In genomic region chr9:14347408-14348224, GRCh38 we compare ENCODE assay signal across 8 cellular contexts. TPM values are rescaled to one million over a fixed set of nuclear protein-coding genes. Genes with fewer than 3 reads are reported as not detected.
DNase-seq lines count a peak whose midpoint lies in the region; ATAC-seq, FAIRE-seq and TF ChIP-seq lines count a peak whose summit lies in the region.
"Had no signal": no experiment of that assay in that cellular context is flagged by ENCODE, and none has a peak within 500 bp of the region (broad histone marks: within the 10 kb centered on the region; RNA-seq: fewer than 3 reads in every experiment).

No MANE protein-coding gene starts in this region.

- DNase-seq in NCI-H446 (lab: John Stamatoyannopoulos, UW) (peak; percentile 100), H1 (ENCODE audit: low read depth in 1 of 2, low spot score in 2 of 2) (peak in 1 of 2 experiments; percentile 81), right lobe of liver (peak in 1 of 3 donors; percentile 30), thoracic aorta (ENCODE audit: low spot score) (no peak), SJCRH30 (no peak), NCI-H510A (lab: John Stamatoyannopoulos, UW) (no peak)

- TF ChIP-seq EP300 in H1 (IDR thresholded peaks at IDR 0.05; ENCODE audit: borderline replicate concordance in 1 of 2, low read depth in 2 of 2, low read length in 2 of 2): no peak

- no peak for TF ChIP-seq RAD21 in H1 (IDR thresholded peaks at IDR 0.05 in 1 of 2, conservative IDR thresholded peaks at IDR 0.05 in 1 of 2; ENCODE audit: low read depth in 2 of 2, low read length in 2 of 2)

- H3K27me3 ChIP-seq in H1 (replicated peaks in 1 of 4; ENCODE audit: control insufficient read depth in 3 of 4, extremely low read depth in 1 of 4, insufficient read depth in 3 of 4, low read length in 3 of 4) (peaks cover 28 to 77% (median 65%) of the 10 kb centered on the region in 4 experiments), right lobe of liver (peaks cover 3 to 44% of the 10 kb centered on the region in 2 donors), thoracic aorta (replicated peaks; ENCODE audit: insufficient read depth) (no peaks in the 10 kb centered on the region), SJCRH30 (no peaks in the 10 kb centered on the region)

- H4K91ac ChIP-seq in H1 (replicated peaks; ENCODE audit: insufficient read length, low read length): peak overlapping the region; percentile 51

- H2BK15ac ChIP-seq in H1 (ENCODE audit: low read length): peak overlapping the region; percentile 95; the same call in 1 of the 2 replicates

- TF ChIP-seq POLR2A in H1 (IDR thresholded peaks at IDR 0.05; ENCODE audit: control extremely low read depth in 1 of 2, low read depth in 2 of 2, low read length in 2 of 2) (no peak), right lobe of liver (IDR thresholded peaks at IDR 0.05) (no peak)

- H3K9me3 ChIP-seq in H1 (ENCODE audit: insufficient read depth in 2 of 2, low read depth in 1 of 2, low read length in 1 of 2) (no peaks in the 10 kb centered on the region), right lobe of liver (no peaks in the 10 kb centered on the region), thoracic aorta (no peaks in the 10 kb centered on the region), SJCRH30 (replicated peaks) (no peaks in the 10 kb centered on the region)

- no peaks in the 10 kb centered on the region for H4K20me1 ChIP-seq in H1 (replicated peaks in 1 of 2; ENCODE audit: control insufficient read depth in 1 of 2, insufficient read depth in 2 of 2, low read length in 2 of 2)

- CTCF ChIA-PET in H1 (lab: Charles Lee; ENCODE audit: partially characterized antibody): interaction anchor here (0.6 to 1.9 kb wide), 11 partner anchors 9 to 1313 kb away, joined by 3 to 8 read pairs (median 3); no protein-coding TSS in a partner anchor

- 1% methylated on average over 55 of the region's 60 CpGs; no CpG with 5 or more reads in 1 of the 2 experiments for WGBS in H1 (ENCODE audit: extremely low coverage in 1 of 2, insufficient coverage in 1 of 2, insufficient read length in 1 of 2, insufficient replicate concordance in 2 of 2, low coverage in 1 of 2, low lambda C conversion rate in 2 of 2, missing lambda C conversion rate in 1 of 2), 2 experiments
- WGBS in right lobe of liver (ENCODE audit: insufficient coverage, low coverage, low lambda C conversion rate, missing lambda C conversion rate): 2% methylated on average over 21 of the region's 60 CpGs

- H3K79me1 ChIP-seq in H1 (ENCODE audit: low read depth, low read length): no peaks in the 10 kb centered on the region

- H2BK20ac ChIP-seq in H1 (ENCODE audit: low read length): 0 out of 2 replicates have a peak overlapping the region, but pooled peaks have one; percentile 72

- peak overlapping the region; percentile 67; the same call in 1 of the 2 replicates for H2BK5ac ChIP-seq in H1 (ENCODE audit: low read depth, low read length)

- no peak overlapping the region for H3K27ac ChIP-seq in H1 (ENCODE audit: low read depth, low read length)
- H3K27ac ChIP-seq in right lobe of liver: peak overlapping the region in 1 of 3 donors; percentile 51
- H3K27ac ChIP-seq in thoracic aorta: peak overlapping the region; percentile 86 to 87
- H3K27ac ChIP-seq in SJCRH30: no peak overlapping the region

- peak overlapping the region; percentile 92 for H2BK12ac ChIP-seq in H1 (ENCODE audit: low read depth, low read length)

- peak overlapping the region; percentile 48; the same call in 1 of the 2 replicates for H2AFZ ChIP-seq in H1 (ENCODE audit: low read length)

- H2BK120ac ChIP-seq in H1 (replicated peaks; ENCODE audit: low read depth, low read length): peak overlapping the region; percentile 64

- H3K4ac ChIP-seq in H1 (replicated peaks; ENCODE audit: insufficient read length, low read depth, low read length): no peak overlapping the region

- H3K56ac ChIP-seq in H1 (replicated peaks; ENCODE audit: insufficient read length, low read depth, low read length): no peak overlapping the region

- peak overlapping the region in 1 of 4 experiments; percentile 55; a peak in 3 of 7 replicates for H3K9ac ChIP-seq in H1 (replicated peaks in 1 of 4; ENCODE audit: extremely low read depth in 1 of 4, low read depth in 3 of 4, low read length in 3 of 4)

- H3K79me2 ChIP-seq in H1 (ENCODE audit: control insufficient read depth in 1 of 2, insufficient read depth in 2 of 2, low read length in 2 of 2): no peaks in the 10 kb centered on the region

- peak overlapping the region; percentile 93 to 95 for H3K4me2 ChIP-seq in H1 (ENCODE audit: insufficient read depth in 1 of 2, low read depth in 2 of 2, low read length in 2 of 2)

- peak overlapping the region; percentile 90 for H3K18ac ChIP-seq in H1 (ENCODE audit: extremely low read depth, low read length)

- POLR2A ChIA-PET in H1 (lab: Charles Lee; ENCODE audit: partially characterized antibody): interaction anchor here (0.6 to 3.3 kb wide), 9 partner anchors 15 to 1286 kb away, joined by 3 to 26 read pairs (median 5); partner anchors contain the start of gene NFIB

- H3K14ac ChIP-seq in H1 (ENCODE audit: insufficient read length): no peak overlapping the region

- H4K5ac ChIP-seq in H1 (ENCODE audit: insufficient read length, low read depth, low read length): no peak overlapping the region

- no peak overlapping the region for H3K23ac ChIP-seq in H1 (ENCODE audit: insufficient read length)

- H3K23me2 ChIP-seq in H1 (ENCODE audit: low read depth, low read length): peaks cover 39% of the 10 kb centered on the region

- TF ChIP-seq CTCF in H1 (IDR thresholded peaks at IDR 0.05; ENCODE audit: control extremely low read depth in 1 of 3, insufficient read depth in 1 of 3, low read depth in 1 of 3, low read length in 3 of 3) (peak in 1 of 3 experiments; percentile 17; a peak in 1 of 4 replicates), right lobe of liver (IDR thresholded peaks at IDR 0.05) (peak in 3 of 4 donors; percentile 12 to 17 (median 16)), thoracic aorta (IDR thresholded peaks at IDR 0.05) (no peak)

- H3K36me3 ChIP-seq in H1 (ENCODE audit: control insufficient read depth in 2 of 4, insufficient read depth in 4 of 4, low read length in 3 of 4) (no peaks in the 10 kb centered on the region), right lobe of liver (no peaks in the 10 kb centered on the region), thoracic aorta (no peaks in the 10 kb centered on the region), SJCRH30 (no peaks in the 10 kb centered on the region)

- peak overlapping the region; percentile 75 for H4K8ac ChIP-seq in H1 (ENCODE audit: extremely low read depth, insufficient read depth, low read length)

- FAIRE-seq in H1 (lab: Jason Lieb, UNC): no peak
- FAIRE-seq: islet of Langerhans had no signal

- ATAC-seq in right lobe of liver: peak; percentile 54 to 62 (median 60)
- ATAC-seq in thoracic aorta (ENCODE audit: insufficient number of reproducible peaks, low FRiP score, low read depth): no peak
- ATAC-seq in GM21723 (IDR thresholded peaks at IDR 0.05; ENCODE audit: unreplicated experiment): no peak

- H3K4me1 ChIP-seq in H1 (replicated peaks in 1 of 4; ENCODE audit: control insufficient read depth in 3 of 4, insufficient read depth in 4 of 4, low read length in 3 of 4): peaks cover 15 to 34% (median 19%) of the 10 kb centered on the region in 4 experiments
- peaks cover 0 to 31% (median 10%) of the 10 kb centered on the region in 4 donors for H3K4me1 ChIP-seq in right lobe of liver
- peaks cover 25 to 57% of the 10 kb centered on the region in 2 donors for H3K4me1 ChIP-seq in thoracic aorta (ENCODE audit: control insufficient read depth in 1 of 2, low read depth in 2 of 2)
- H3K4me1 ChIP-seq in SJCRH30: no peaks in the 10 kb centered on the region

- no peak overlapping the region for H2AK5ac ChIP-seq in H1 (ENCODE audit: low read depth, low read length)

- peak overlapping the region; percentile 60 to 70 (median 64) for H3K4me3 ChIP-seq in H1 (ENCODE audit: extremely low read depth in 1 of 4, insufficient read depth in 2 of 4, low read depth in 3 of 4, low read length in 4 of 4)
- peak overlapping the region; percentile 20 to 47 (median 36) for H3K4me3 ChIP-seq in right lobe of liver
- peak overlapping the region; percentile 83 for H3K4me3 ChIP-seq in thoracic aorta
- H3K4me3 ChIP-seq in SJCRH30: no peak overlapping the region

- intact Hi-C loops in right lobe of liver (cut with DNase I): no loop called here

TF ChIP-seq in H1, 55 proteins besides CTCF, POLR2A, EP300 and RAD21 (continues in another document):
- TF ChIP-seq RBBP5 (IDR thresholded peaks at IDR 0.05; ENCODE audit: borderline replicate concordance, low read depth, low read length) (peak; percentile 97), TAF1 (IDR thresholded peaks at IDR 0.05; ENCODE audit: low read depth, low read length) (0 out of 2 replicates have a peak, but pooled peaks have one; percentile 34), SP1 (IDR thresholded peaks at IDR 0.05; ENCODE audit: low read depth, low read length) (0 out of 2 replicates have a peak, but pooled peaks have one; percentile 49), EGR1 (IDR thresholded peaks at IDR 0.05; ENCODE audit: borderline replicate concordance, low read depth, low read length) (peak; percentile 72; the same call in 1 of the 2 replicates), MAX (IDR thresholded peaks at IDR 0.05) (peak; percentile 89), HDAC6 (IDR thresholded peaks at IDR 0.05; ENCODE audit: low read depth, low read length) (no peak), BACH1 (IDR thresholded peaks at IDR 0.05; ENCODE audit: low read length) (peak; percentile 64), YY1 (IDR thresholded peaks at IDR 0.05; ENCODE audit: low read depth, low read length) (no peak)

RNA-seq across cellular contexts. Expression of gene NFIB, which starts 33.7 kb away (rescaled TPM):
- 11.6 and 13.1 TPM in 2 replicates for total RNA-seq in H1 (2021; fragmentation: NEBNext Ultra II Directional; extraction: Animal tissue kit (Norgen Biotek cat#: 25700))
- polyA plus RNA-seq in H1 (2011; rRNA removed): 2.1 and 2.6 TPM in 2 replicates
- polyA plus RNA-seq in H1 (2011; cell fraction: cytosol; rRNA removed): 2.1 TPM
- polyA plus RNA-seq in H1 (2011; cell fraction: nucleus; rRNA removed): 14.2 TPM
- polyA plus RNA-seq in H1 (2012, experiment 1 of 2): 3.8 to 6.3 TPM (median 4.5 TPM) in 4 replicates
- polyA plus RNA-seq in H1 (2012, experiment 2 of 2): 0.62 TPM
- polyA plus RNA-seq in H1 (2013, experiment 1 of 2): 5.5 TPM
- polyA plus RNA-seq in H1 (2013, experiment 2 of 2): 4.7 TPM
- 25.7 and 40.9 TPM in 2 replicates for polyA minus RNA-seq in H1 (2011; rRNA and poly(A)+ RNA removed)
- 4.4 TPM for polyA minus RNA-seq in H1 (2011; cell fraction: cytosol; rRNA and poly(A)+ RNA removed)
- polyA minus RNA-seq in H1 (2011; cell fraction: nucleus; rRNA and poly(A)+ RNA removed): 54.6 TPM
- 10 to 100 TPM; 23.0 to 45.3 (median 39.6) TPM for total RNA-seq in right lobe of liver
- total RNA-seq in thoracic aorta: 100 to 1,000 TPM in 1 of 2 donors, 10 to 100 TPM in 1; 54.8 to 114 TPM
- 44.7 and 48.1 TPM in 2 replicates for total RNA-seq in SJCRH30 (2014; rRNA removed; shearing (Covaris generic))

Comparison
In these comparisons a context has a peak if more than half of its experiments do, and no peak if none do; other contexts are left out.
1. DNase-seq: peak in NCI-H446 (2 of 2); none in thoracic aorta (single experiment), SJCRH30 (0 of 2) and NCI-H510A (single experiment).
2. H3K27ac ChIP-seq: peak in thoracic aorta (2 of 2); none in H1 (single experiment) and SJCRH30 (single experiment).
3. ATAC-seq: peak in right lobe of liver (4 of 4); none in thoracic aorta (single experiment) and GM21723 (single experiment).